12 cellular contexts compared by ENCODE assay signal in genomic region chr16:27402569-27402963, GRCh38. TPM values are rescaled to one million over a fixed set of nuclear protein-coding genes. Genes with fewer than 3 reads are reported as not detected.
DNase-seq lines count a peak whose midpoint lies in the region; ATAC-seq and TF ChIP-seq lines count a peak whose summit lies in the region.
"Had no signal": no experiment of that assay in that cellular context is flagged by ENCODE, and none has a peak within 500 bp of the region (broad histone marks: within the 10 kb centered on the region; RNA-seq: fewer than 3 reads in every experiment).

No MANE protein-coding gene starts in this region.

- H2AFZ ChIP-seq in trophoblast cell (ENCODE audit: insufficient read depth, low read length, poor library complexity) = no peak overlapping the region

- H3K4me3 ChIP-seq in SJCRH30 (peak overlapping the region; percentile 42), esophagus squamous epithelium (peak overlapping the region in 3 of 4 donors; percentile 0 to 47 (median 27)), adrenal gland (no peak overlapping the region), trophoblast cell (ENCODE audit: low read depth, low read length) (no peak overlapping the region)
- H3K4me3 ChIP-seq: gastrocnemius medialis had no signal

- no peak overlapping the region for H4K12ac ChIP-seq in trophoblast cell (ENCODE audit: low read depth, low read length)

- H4K91ac ChIP-seq in trophoblast cell (ENCODE audit: low read depth, low read length) = no peak overlapping the region

- DNase-seq in T-helper 2 cell treated with Interferon-gamma antibody and Interleukin-4, amounts not matched to agents 5 μg/mL and 100 μg/mL, for 36 hours (ENCODE audit: low spot score) = no peak
- no peak for DNase-seq in T-helper 2 cell
- no peak for DNase-seq in SJCRH30
- no peak for DNase-seq in esophagus squamous epithelium (lab: John Stamatoyannopoulos, UW)
- no peak for DNase-seq in adrenal gland
- DNase-seq in trophoblast cell = no peak
- DNase-seq: GOT3, mammary epithelial cell, SHP77 treated with DMSO at 0.1 percent for 48 hours had no signal

- H3K36me3 ChIP-seq in SJCRH30 (no peaks in the 10 kb centered on the region), esophagus squamous epithelium (no peaks in the 10 kb centered on the region), adrenal gland (replicated peaks in 1 of 2) (no peaks in the 10 kb centered on the region), trophoblast cell (ENCODE audit: control insufficient read depth in 1 of 2, insufficient read depth in 2 of 2, low read length in 2 of 2) (no peaks in the 10 kb centered on the region)
- H3K36me3 ChIP-seq: gastrocnemius medialis had no signal

- no peak overlapping the region for H3K9ac ChIP-seq in trophoblast cell (ENCODE audit: low read length)

- no peak overlapping the region for H3K23ac ChIP-seq in trophoblast cell (ENCODE audit: low read length)

- H3K36me3 Mint-ChIP-seq in T-helper 2 cell treated with Interferon-gamma antibody and Interleukin-4, amounts not matched to agents 5 μg/mL and 100 μg/mL, for 36 hours (ENCODE audit: low read depth) = peaks cover 16% of the 10 kb centered on the region
- peaks cover 46% of the 10 kb centered on the region for H3K36me3 Mint-ChIP-seq in stimulated activated memory B cell treated with anti-CD40 and anti-IgM and Interleukin-4, amounts not matched to agents 10 μg/mL and 1 μg/mL and 100 μg/mL, for 72 hours

- H3K18ac ChIP-seq in trophoblast cell (ENCODE audit: low read length) = no peak overlapping the region

- H2AK5ac ChIP-seq in trophoblast cell (ENCODE audit: low read length) = no peak overlapping the region

- peak overlapping the region; percentile 98 for H3K4me3 Mint-ChIP-seq in T-helper 2 cell treated with Interferon-gamma antibody and Interleukin-4, amounts not matched to agents 5 μg/mL and 100 μg/mL, for 36 hours
- peak overlapping the region; percentile 98 for H3K4me3 Mint-ChIP-seq in stimulated activated memory B cell treated with anti-CD40 and anti-IgM and Interleukin-4, amounts not matched to agents 10 μg/mL and 1 μg/mL and 100 μg/mL, for 72 hours

- no peaks in the 10 kb centered on the region for H3K79me2 ChIP-seq in trophoblast cell (ENCODE audit: control insufficient read depth, insufficient read depth, low read length, poor library complexity)

- no peaks in the 10 kb centered on the region for H3K27me3 Mint-ChIP-seq in T-helper 2 cell treated with Interferon-gamma antibody and Interleukin-4, amounts not matched to agents 5 μg/mL and 100 μg/mL, for 36 hours (ENCODE audit: low read depth)
- H3K27me3 Mint-ChIP-seq in stimulated activated memory B cell treated with anti-CD40 and anti-IgM and Interleukin-4, amounts not matched to agents 10 μg/mL and 1 μg/mL and 100 μg/mL, for 72 hours = no peaks in the 10 kb centered on the region

- TF ChIP-seq CTCF in esophagus squamous epithelium (IDR thresholded peaks at IDR 0.05) (no peak), adrenal gland (IDR thresholded peaks at IDR 0.05) (no peak)

- no peak for ATAC-seq in stimulated activated memory B cell treated with anti-CD40 and anti-IgM and Interleukin-4, amounts not matched to agents 10 μg/mL and 1 μg/mL and 100 μg/mL, for 72 hours
- no peak for ATAC-seq in GM18909 (IDR thresholded peaks at IDR 0.05; ENCODE audit: poor library complexity, unreplicated experiment)

- H3K27ac Mint-ChIP-seq in T-helper 2 cell treated with Interferon-gamma antibody and Interleukin-4, amounts not matched to agents 5 μg/mL and 100 μg/mL, for 36 hours = peak overlapping the region; percentile 98
- peak overlapping the region; percentile 94 for H3K27ac Mint-ChIP-seq in stimulated activated memory B cell treated with anti-CD40 and anti-IgM and Interleukin-4, amounts not matched to agents 10 μg/mL and 1 μg/mL and 100 μg/mL, for 72 hours

- no peak overlapping the region for H3K4ac ChIP-seq in trophoblast cell (ENCODE audit: low read depth, low read length)

- 59 to 76% methylated on average over 4 to 6 of the region's 8 CpGs for WGBS in esophagus squamous epithelium, 2 donors
- 54 to 67% (median 60%) methylated on average over 8 of the region's 8 CpGs for WGBS in adrenal gland, 4 donors
- no CpG with 5 or more reads among the region's 8 CpGs for WGBS in trophoblast cell (ENCODE audit: extremely low coverage, insufficient coverage, insufficient read length)

- H2BK12ac ChIP-seq in trophoblast cell (ENCODE audit: low read length) = no peak overlapping the region

- H3K27ac ChIP-seq in SJCRH30 (peak overlapping the region; percentile 67), esophagus squamous epithelium (peak overlapping the region in 2 of 4 donors; percentile 50 to 63), adrenal gland (no peak overlapping the region), trophoblast cell (ENCODE audit: low read depth, low read length) (no peak overlapping the region)
- H3K27ac ChIP-seq: gastrocnemius medialis had no signal

- no peak overlapping the region for H3K4me2 ChIP-seq in trophoblast cell (ENCODE audit: low read length)

- peaks cover 19% of the 10 kb centered on the region for H3K4me1 ChIP-seq in SJCRH30
- H3K4me1 ChIP-seq in esophagus squamous epithelium = peaks cover 0 to 28% (median 13%) of the 10 kb centered on the region in 3 donors
- H3K4me1 ChIP-seq in adrenal gland (replicated peaks in 1 of 2) = peaks cover 0 to 10% of the 10 kb centered on the region in 2 donors
- no peaks in the 10 kb centered on the region for H3K4me1 ChIP-seq in trophoblast cell (ENCODE audit: control insufficient read depth in 1 of 2, insufficient read depth in 2 of 2, low read length in 2 of 2)
- H3K4me1 ChIP-seq: gastrocnemius medialis had no signal

- no peak overlapping the region for H4K8ac ChIP-seq in trophoblast cell (ENCODE audit: low read depth, low read length)

- no peaks in the 10 kb centered on the region for H3K27me3 ChIP-seq in SJCRH30
- peaks cover 0 to 41% (median 0%) of the 10 kb centered on the region in 4 donors for H3K27me3 ChIP-seq in esophagus squamous epithelium
- peaks cover 5% of the 10 kb centered on the region for H3K27me3 ChIP-seq in adrenal gland
- no peaks in the 10 kb centered on the region for H3K27me3 ChIP-seq in trophoblast cell (ENCODE audit: insufficient read depth, low read length)

- H3K9me3 ChIP-seq in SJCRH30 (replicated peaks) (no peaks in the 10 kb centered on the region), esophagus squamous epithelium (no peaks in the 10 kb centered on the region), adrenal gland (replicated peaks in 1 of 3) (no peaks in the 10 kb centered on the region), trophoblast cell (ENCODE audit: insufficient read depth, low read depth, low read length) (peaks cover 2% of the 10 kb centered on the region)
- H3K9me3 ChIP-seq: gastrocnemius medialis had no signal

- no peak overlapping the region for H2BK120ac ChIP-seq in trophoblast cell (ENCODE audit: insufficient read depth, low read length, poor library complexity)

- H3K4me1 Mint-ChIP-seq in T-helper 2 cell treated with Interferon-gamma antibody and Interleukin-4, amounts not matched to agents 5 μg/mL and 100 μg/mL, for 36 hours (ENCODE audit: low read depth) = peaks cover 60% of the 10 kb centered on the region
- peaks cover 86% of the 10 kb centered on the region for H3K4me1 Mint-ChIP-seq in stimulated activated memory B cell treated with anti-CD40 and anti-IgM and Interleukin-4, amounts not matched to agents 10 μg/mL and 1 μg/mL and 100 μg/mL, for 72 hours

- no peaks in the 10 kb centered on the region for H3K9me3 Mint-ChIP-seq in T-helper 2 cell treated with Interferon-gamma antibody and Interleukin-4, amounts not matched to agents 5 μg/mL and 100 μg/mL, for 36 hours
- H3K9me3 Mint-ChIP-seq in stimulated activated memory B cell treated with anti-CD40 and anti-IgM and Interleukin-4, amounts not matched to agents 10 μg/mL and 1 μg/mL and 100 μg/mL, for 72 hours = peaks cover 6% of the 10 kb centered on the region

- no peaks in the 10 kb centered on the region for H3K79me1 ChIP-seq in trophoblast cell (ENCODE audit: low read length)

- no peak overlapping the region for H3K14ac ChIP-seq in trophoblast cell (ENCODE audit: low read length)

- H2BK5ac ChIP-seq in trophoblast cell (ENCODE audit: low read depth, low read length, poor library complexity) = no peak overlapping the region

- intact Hi-C loops in esophagus squamous epithelium (cut with DNase I) (no loop called here), adrenal gland (cut with DNase I) (no loop called here)

- TF ChIP-seq POLR2A in esophagus squamous epithelium (IDR thresholded peaks at IDR 0.05) (no peak), adrenal gland (IDR thresholded peaks at IDR 0.05) (no peak)

RNA-seq across cellular contexts. Expression of gene IL21R, which starts 0.6 kb away (rescaled TPM):
- 3.8 and 4.6 TPM in 2 replicates for total RNA-seq in SJCRH30 (2014; rRNA removed; shearing (Covaris generic))
- 1 to 10 TPM in 1 of 4 donors, under 1 TPM in 3; 0.23 to 1.2 (median 0.39) TPM for total RNA-seq in esophagus squamous epithelium
- total RNA-seq in adrenal gland = 1 to 10 TPM in 1 of 8 donors, under 1 TPM in 6, not detected in 1; 0.14 to 2.6 (median 0.46) TPM
- polyA plus RNA-seq in adrenal gland = under 1 TPM; 0.08 to 0.55 (median 0.17) TPM
- polyA plus RNA-seq in trophoblast cell (2013) = 0.08 and 0.15 TPM in 2 replicates

Comparison
In these comparisons a context has a peak if more than half of its experiments do, and no peak if none do; other contexts are left out.
1. H3K4me3 ChIP-seq: peak in SJCRH30 (single experiment) and esophagus squamous epithelium (3 of 4); none in adrenal gland (0 of 4) and trophoblast cell (single experiment).